In genomic region chr7:128914566-128915151, GRCh38 we compare ENCODE assay signal across 13 cellular contexts. TPM values are rescaled to one million over a fixed set of nuclear protein-coding genes. Genes with fewer than 3 reads are reported as not detected.
A peak's percentile ranks its signal among the peaks of the same experiment; 100 is the strongest.
DNase-seq lines count a peak whose midpoint lies in the region; ATAC-seq, FAIRE-seq and TF ChIP-seq lines count a peak whose summit lies in the region.
"Had no signal": no experiment of that assay in that cellular context is flagged by ENCODE, and none has a peak within 500 bp of the region (broad histone marks: within the 10 kb centered on the region; RNA-seq: fewer than 3 reads in every experiment).

No MANE protein-coding gene starts in this region.

- no peak overlapping the region for H3K4me3 Mint-ChIP-seq in natural killer cell

- no peak for TF ChIP-seq POLR2A in H54 (IDR thresholded peaks at IDR 0.05; ENCODE audit: low read depth, low read length)

- no peak for TF ChIP-seq CTCF in natural killer cell (IDR thresholded peaks at IDR 0.05)

- no peak for FAIRE-seq in H54 (lab: Jason Lieb, UNC)
- FAIRE-seq: A204.1, colon had no signal

- no peak overlapping the region for H3K27ac Mint-ChIP-seq in natural killer cell

- peak; percentile 59 to 75 for ATAC-seq in activated CD4-positive, CD25-positive, alpha-beta regulatory T cell treated with anti-CD3 and anti-CD28 coated beads, Interleukin-2, amount 50 U/mL, for 24 hours
- ATAC-seq in GM19463 (IDR thresholded peaks at IDR 0.05; ENCODE audit: unreplicated experiment) (peak; percentile 61), natural killer cell (peak in 2 of 3 donors; percentile 29 to 34)
- ATAC-seq: gastroesophageal sphincter had no signal

- no peaks in the 10 kb centered on the region for H3K36me3 Mint-ChIP-seq in natural killer cell

- peaks cover 45 to 66% of the 10 kb centered on the region in 2 donors for H3K27me3 Mint-ChIP-seq in natural killer cell (ENCODE audit: low read depth in 2 of 2)

- peaks cover 5 to 6% of the 10 kb centered on the region in 2 donors for H3K4me1 Mint-ChIP-seq in natural killer cell

- intact Hi-C loops in natural killer cell (cut with micrococcal nuclease), result no loop called here

- no peak for DNase-seq in activated CD4-positive, CD25-positive, alpha-beta regulatory T cell (lab: John Stamatoyannopoulos, UW)
- DNase-seq in NAMALWA (ENCODE audit: low spot score), result peak; percentile 43
- no peak for DNase-seq in natural killer cell
- DNase-seq in RKO (ENCODE audit: low spot score), result no peak
- DNase-seq in NCI-H2081 treated with DMSO at 0.1 percent for 48 hours (lab: John Stamatoyannopoulos, UW), result no peak
- no peak for DNase-seq in H54 (ENCODE audit: insufficient read length, low spot score)
- DNase-seq: EL, mammary epithelial cell had no signal

- H3K9me3 Mint-ChIP-seq in natural killer cell, result no peaks in the 10 kb centered on the region

RNA-seq across cellular contexts. Expression of gene KCP, which starts 4.2 kb away (rescaled TPM):
- total RNA-seq in natural killer cell, result under 1 TPM in 2 of 3 donors, not detected in 1; 0.49 to 0.95 TPM

RNA-seq across cellular contexts. Expression of gene IRF5, which starts 23.1 kb away (rescaled TPM):
- total RNA-seq in natural killer cell, result 10 to 100 TPM; 13.0 to 20.2 (median 19.5) TPM

RNA-seq across cellular contexts. Expression of gene ATP6V1F, which starts 52.0 kb away (rescaled TPM):
- total RNA-seq in natural killer cell, result 10 to 100 TPM; 82.9 to 98.0 (median 94.3) TPM
